Comparison of ENCODE assay signal across 12 cellular contexts in genomic region chr6:66558189-66558588, GRCh38.
A peak's percentile ranks its signal among the peaks of the same experiment; 100 is the strongest.
DNase-seq lines count a peak whose midpoint lies in the region; ATAC-seq and TF ChIP-seq lines count a peak whose summit lies in the region.
"Had no signal": no experiment of that assay in that cellular context is flagged by ENCODE, and none has a peak within 500 bp of the region (broad histone marks: within the 10 kb centered on the region; RNA-seq: fewer than 3 reads in every experiment).

No MANE protein-coding gene starts in this region.

- no peak for ATAC-seq in right lobe of liver
- ATAC-seq: activated T-cell treated with anti-CD3 and anti-CD28 coated beads, Interleukin-2, amount 50 U/mL, for 72 hours had no signal

- H3K9me3 ChIP-seq in NT2/D1 (ENCODE audit: insufficient read depth, low read length), result peaks cover 10% of the 10 kb centered on the region
- no peaks in the 10 kb centered on the region for H3K9me3 ChIP-seq in right lobe of liver

- H3K27ac Mint-ChIP-seq in HFFc6, result no peak overlapping the region
- H3K27ac Mint-ChIP-seq in activated T-helper 2 cell treated with anti-CD3 and anti-CD28 coated beads, Interferon-gamma antibody, Interleukin-2, Interleukin-4, amounts not matched to agents 10 μg/mL and 5 μg/mL and 100 μg/mL, durations not matched to agents 14 hours and 24 hours and 36 hours, result no peak overlapping the region
- H3K27ac Mint-ChIP-seq: activated T-cell treated with anti-CD3 and anti-CD28 coated beads, Interleukin-2, amount 50 U/mL, for 72 hours had no signal

- DNase-seq in ELF-1 (ENCODE audit: low read depth, low spot score) (peak; percentile 2), HFFc6 (no peak), NT2/D1 (ENCODE audit: low read depth, low spot score) (peak; percentile 3), right lobe of liver (no peak), NCI-H526 (lab: John Stamatoyannopoulos, UW) (no peak), occipital lobe (lab: John Stamatoyannopoulos, UW) (no peak)
- no peak for DNase-seq in stimulated activated CD4-positive, alpha-beta T cell treated with anti-CD3 and anti-CD28 coated beads, Interleukin-2, amount 100 ng/mL, for 48 hours
- DNase-seq in activated T-helper 2 cell treated with anti-CD3 and anti-CD28 coated beads, Interferon-gamma antibody, Interleukin-2, Interleukin-4, amounts not matched to agents 10 μg/mL and 5 μg/mL and 100 μg/mL, durations not matched to agents 14 hours and 24 hours and 36 hours (ENCODE audit: low spot score), result no peak
- DNase-seq: activated T-cell treated with anti-CD3 and anti-CD28 coated beads, Interleukin-2, amount 50 U/mL, for 72 hours; DMS79 treated with DMSO at 0.1 percent for 48 hours had no signal

- no peaks in the 10 kb centered on the region for H3K27me3 ChIP-seq in NT2/D1 (ENCODE audit: insufficient read depth, insufficient read length)
- no peaks in the 10 kb centered on the region for H3K27me3 ChIP-seq in right lobe of liver
- H3K27me3 ChIP-seq: esophagus muscularis mucosa had no signal

- no peaks in the 10 kb centered on the region for H3K4me1 ChIP-seq in NT2/D1 (ENCODE audit: insufficient read depth, insufficient read length)
- H3K4me1 ChIP-seq in right lobe of liver, result no peaks in the 10 kb centered on the region
- H3K4me1 ChIP-seq: esophagus muscularis mucosa had no signal

- H3K9me3 Mint-ChIP-seq in HFFc6, result peaks cover 39% of the 10 kb centered on the region
- H3K9me3 Mint-ChIP-seq in activated T-helper 2 cell treated with anti-CD3 and anti-CD28 coated beads, Interferon-gamma antibody, Interleukin-2, Interleukin-4, amounts not matched to agents 10 μg/mL and 5 μg/mL and 100 μg/mL, durations not matched to agents 14 hours and 24 hours and 36 hours, result peaks cover 56% of the 10 kb centered on the region

- no peak overlapping the region for H3K9ac ChIP-seq in NT2/D1 (ENCODE audit: insufficient read length, low read depth)

- H3K4me3 ChIP-seq in NT2/D1 (ENCODE audit: insufficient read length, low read depth) (no peak overlapping the region), right lobe of liver (no peak overlapping the region)
- H3K4me3 ChIP-seq: esophagus muscularis mucosa, skin epidermis had no signal

- intact Hi-C loops in right lobe of liver (cut with DNase I), result no loop called here
- intact Hi-C loops in activated T-helper 2 cell treated with anti-CD3 and anti-CD28 coated beads, Interferon-gamma antibody, Interleukin-2, Interleukin-4, amounts not matched to agents 10 μg/mL and 5 μg/mL and 100 μg/mL, durations not matched to agents 14 hours and 24 hours and 36 hours (cut with micrococcal nuclease), result no loop called here

- TF ChIP-seq CTCF in HFFc6 (IDR thresholded peaks at IDR 0.05), result peak; percentile 23; the same call in 1 of the 2 replicates
- TF ChIP-seq CTCF in right lobe of liver (IDR thresholded peaks at IDR 0.05), result peak; percentile 4 to 24 (median 8)

- H3K4me1 Mint-ChIP-seq in HFFc6 (ENCODE audit: low read depth), result no peaks in the 10 kb centered on the region
- H3K4me1 Mint-ChIP-seq in activated T-helper 2 cell treated with anti-CD3 and anti-CD28 coated beads, Interferon-gamma antibody, Interleukin-2, Interleukin-4, amounts not matched to agents 10 μg/mL and 5 μg/mL and 100 μg/mL, durations not matched to agents 14 hours and 24 hours and 36 hours (ENCODE audit: low read depth), result no peaks in the 10 kb centered on the region

- no peak overlapping the region for H3K27ac ChIP-seq in right lobe of liver
- H3K27ac ChIP-seq: esophagus muscularis mucosa, skin epidermis had no signal

- no peaks in the 10 kb centered on the region for H3K36me3 Mint-ChIP-seq in HFFc6 (ENCODE audit: low read depth)
- H3K36me3 Mint-ChIP-seq in activated T-helper 2 cell treated with anti-CD3 and anti-CD28 coated beads, Interferon-gamma antibody, Interleukin-2, Interleukin-4, amounts not matched to agents 10 μg/mL and 5 μg/mL and 100 μg/mL, durations not matched to agents 14 hours and 24 hours and 36 hours (ENCODE audit: low read depth), result no peaks in the 10 kb centered on the region

- no peak overlapping the region for H3K4me3 Mint-ChIP-seq in HFFc6
- no peak overlapping the region for H3K4me3 Mint-ChIP-seq in activated T-helper 2 cell treated with anti-CD3 and anti-CD28 coated beads, Interferon-gamma antibody, Interleukin-2, Interleukin-4, amounts not matched to agents 10 μg/mL and 5 μg/mL and 100 μg/mL, durations not matched to agents 14 hours and 24 hours and 36 hours (ENCODE audit: low read depth)
- H3K4me3 Mint-ChIP-seq: activated T-cell treated with anti-CD3 and anti-CD28 coated beads, Interleukin-2, amount 50 U/mL, for 72 hours had no signal

- H3K36me3 ChIP-seq in NT2/D1 (ENCODE audit: insufficient read depth, insufficient read length, low read length) (no peaks in the 10 kb centered on the region), right lobe of liver (no peaks in the 10 kb centered on the region)
- H3K36me3 ChIP-seq: esophagus muscularis mucosa had no signal

- TF ChIP-seq POLR2A in right lobe of liver (IDR thresholded peaks at IDR 0.05), result no peak

- no peaks in the 10 kb centered on the region for H3K27me3 Mint-ChIP-seq in HFFc6 (ENCODE audit: insufficient read depth)
- no peaks in the 10 kb centered on the region for H3K27me3 Mint-ChIP-seq in activated T-helper 2 cell treated with anti-CD3 and anti-CD28 coated beads, Interferon-gamma antibody, Interleukin-2, Interleukin-4, amounts not matched to agents 10 μg/mL and 5 μg/mL and 100 μg/mL, durations not matched to agents 14 hours and 24 hours and 36 hours (ENCODE audit: low read depth)

Comparison
In these comparisons a context has a peak if more than half of its experiments do, and no peak if none do; other contexts are left out.
1. DNase-seq: peak in ELF-1 (single experiment) and NT2/D1 (single experiment); none in HFFc6 (single experiment), right lobe of liver (0 of 3), stimulated activated CD4-positive, alpha-beta T cell treated with anti-CD3 and anti-CD28 coated beads, Interleukin-2, amount 100 ng/mL, for 48 hours (0 of 2), activated T-helper 2 cell treated with anti-CD3 and anti-CD28 coated beads, Interferon-gamma antibody, Interleukin-2, Interleukin-4, amounts not matched to agents 10 μg/mL and 5 μg/mL and 100 μg/mL, durations not matched to agents 14 hours and 24 hours and 36 hours (single experiment), NCI-H526 (0 of 2) and occipital lobe (single experiment).